ENCODE assay signal across 8 cellular contexts in genomic region chr13:41960195-41960699, GRCh38. TPM values are rescaled to one million over a fixed set of nuclear protein-coding genes. Genes with fewer than 3 reads are reported as not detected.
DNase-seq lines count a peak whose midpoint lies in the region; ATAC-seq and TF ChIP-seq lines count a peak whose summit lies in the region.

No MANE protein-coding gene starts in this region.

- peaks cover 6 to 8% of the 10 kb centered on the region in 2 donors for H3K9me3 Mint-ChIP-seq in activated T-cell treated with anti-CD3 and anti-CD28 coated beads, Interleukin-2, amount 50 U/mL, for 72 hours
- H3K9me3 Mint-ChIP-seq in nephron: no peaks in the 10 kb centered on the region

- peak overlapping the region; percentile 89 to 93 for H3K4me3 Mint-ChIP-seq in activated T-cell treated with anti-CD3 and anti-CD28 coated beads, Interleukin-2, amount 50 U/mL, for 72 hours
- peak overlapping the region; percentile 94 to 97 (median 95) for H3K4me3 Mint-ChIP-seq in nephron

- no peaks in the 10 kb centered on the region for H3K9me3 ChIP-seq in SU-DHL-6 (ENCODE audit: insufficient read depth, low read length)

- H3K27me3 Mint-ChIP-seq in activated T-cell treated with anti-CD3 and anti-CD28 coated beads, Interleukin-2, amount 50 U/mL, for 72 hours (ENCODE audit: low read depth): no peaks in the 10 kb centered on the region
- H3K27me3 Mint-ChIP-seq in nephron (ENCODE audit: low read depth): no peaks in the 10 kb centered on the region

- peaks cover 14% of the 10 kb centered on the region for H3K79me2 ChIP-seq in SU-DHL-6 (ENCODE audit: insufficient read depth, low read length)

- H3K4me2 ChIP-seq in SU-DHL-6 (ENCODE audit: low read depth, low read length, poor library complexity, severe bottlenecking): peak overlapping the region; percentile 84

- no peaks in the 10 kb centered on the region for H3K9me2 ChIP-seq in SU-DHL-6 (replicated peaks; ENCODE audit: insufficient read depth, low read length)

- peak overlapping the region; percentile 76 for H3K9ac ChIP-seq in SU-DHL-6 (ENCODE audit: low read length)

- H3F3A ChIP-seq in SU-DHL-6 (ENCODE audit: insufficient read depth): peaks cover 5% of the 10 kb centered on the region; the same call in 1 of the 2 replicates

- no peaks in the 10 kb centered on the region for H3K27me3 ChIP-seq in SU-DHL-6 (ENCODE audit: low read length)

- peaks cover 56% of the 10 kb centered on the region for H3K4me1 Mint-ChIP-seq in activated T-cell treated with anti-CD3 and anti-CD28 coated beads, Interleukin-2, amount 50 U/mL, for 72 hours (ENCODE audit: low read depth)
- peaks cover 20% of the 10 kb centered on the region for H3K4me1 Mint-ChIP-seq in nephron

- no peak for DNase-seq in activated T-cell treated with anti-CD3 and anti-CD28 coated beads, Interleukin-2, amount 50 U/mL, for 72 hours
- DNase-seq in activated T-cell treated with anti-CD3 and anti-CD28 coated beads, Interleukin-2, amount 50 U/mL, for 1 hour: no peak
- peak; percentile 53 for DNase-seq in fibroblast of mammary gland (ENCODE audit: low read depth)
- DNase-seq in DMS114 treated with DMSO at 0.1 percent for 48 hours (lab: John Stamatoyannopoulos, UW; ENCODE audit: unreplicated experiment): no peak

- H3K4me3 ChIP-seq in SU-DHL-6 (ENCODE audit: insufficient read depth, low read length, poor library complexity, severe bottlenecking): peak overlapping the region; percentile 73
- H3K4me3 ChIP-seq in fibroblast of mammary gland (ENCODE audit: control insufficient read depth, low read depth, low read length): peak overlapping the region; percentile 67

- H3K36me3 Mint-ChIP-seq in activated T-cell treated with anti-CD3 and anti-CD28 coated beads, Interleukin-2, amount 50 U/mL, for 72 hours (ENCODE audit: insufficient read depth in 2 of 2): peaks cover 6 to 8% of the 10 kb centered on the region in 2 donors
- no peaks in the 10 kb centered on the region for H3K36me3 Mint-ChIP-seq in nephron (ENCODE audit: low read depth)

- no peak overlapping the region for H3K27ac ChIP-seq in SU-DHL-6 (ENCODE audit: low read depth, low read length)

- H3K27ac Mint-ChIP-seq in activated T-cell treated with anti-CD3 and anti-CD28 coated beads, Interleukin-2, amount 50 U/mL, for 72 hours: peak overlapping the region; percentile 52
- H3K27ac Mint-ChIP-seq in nephron: peak overlapping the region; percentile 92 to 99 (median 98)

- H4K20me1 ChIP-seq in SU-DHL-6 (ENCODE audit: low read depth, low read length): no peaks in the 10 kb centered on the region

- TF ChIP-seq CTCF in SU-DHL-6 (IDR thresholded peaks at IDR 0.05; ENCODE audit: insufficient read depth, low read length, poor library complexity, severe bottlenecking): no peak
- no peak for TF ChIP-seq CTCF in fibroblast of mammary gland (conservative IDR thresholded peaks at IDR 0.05; ENCODE audit: control insufficient read depth, insufficient read depth, low read depth, low read length)
- no peak for TF ChIP-seq CTCF in nephron (IDR thresholded peaks at IDR 0.05; ENCODE audit: unreplicated experiment in 3 of 3)

- H3K36me3 ChIP-seq in SU-DHL-6 (ENCODE audit: low read length): no peaks in the 10 kb centered on the region

- peak in 1 of 2 donors; percentile 12 for ATAC-seq in activated T-cell treated with anti-CD3 and anti-CD28 coated beads, Interleukin-2, amount 50 U/mL, for 72 hours (replicated peaks in 1 of 2)
- ATAC-seq in HG03045 (IDR thresholded peaks at IDR 0.05; ENCODE audit: unreplicated experiment) (peak; percentile 29), HG02970 (IDR thresholded peaks at IDR 0.05; ENCODE audit: low FRiP score, unreplicated experiment) (no peak)

- peak overlapping the region; percentile 100 for H2AFZ ChIP-seq in SU-DHL-6 (ENCODE audit: low read depth, low read length, severe bottlenecking)

RNA-seq across cellular contexts. Expression of gene VWA8, which starts 0.7 kb away (rescaled TPM):
- total RNA-seq in activated T-cell treated with anti-CD3 and anti-CD28 coated beads, Interleukin-2, amount 50 U/mL, for 72 hours: 10 to 100 TPM; 25.6 to 35.0 TPM
